Comparison of ENCODE assay signal across 11 cellular contexts in genomic region chr3:9147215-9147895, GRCh38.
DNase-seq lines count a peak whose midpoint lies in the region; ATAC-seq, FAIRE-seq and TF ChIP-seq lines count a peak whose summit lies in the region.
"Had no signal": no experiment of that assay in that cellular context is flagged by ENCODE, and none has a peak within 500 bp of the region (broad histone marks: within the 10 kb centered on the region; RNA-seq: fewer than 3 reads in every experiment).

No MANE protein-coding gene starts in this region.

- WGBS in esophagus muscularis mucosa = 47% methylated on average over 8 of the region's 8 CpGs

- no peak for TF ChIP-seq EP300 in esophagus muscularis mucosa (IDR thresholded peaks at IDR 0.05)

- H3K9me3 ChIP-seq in esophagus muscularis mucosa = peaks cover 0 to 9% (median 0%) of the 10 kb centered on the region in 4 donors

- H3K4me1 ChIP-seq in esophagus muscularis mucosa = peaks cover 0 to 13% (median 8%) of the 10 kb centered on the region in 4 donors

- no peaks in the 10 kb centered on the region for H3K27me3 ChIP-seq in esophagus muscularis mucosa

- DNase-seq in GM12892 (ENCODE audit: insufficient read length) = no peak
- DNase-seq in epithelial cell of esophagus (ENCODE audit: low read depth) = peak; percentile 48
- no peak for DNase-seq in esophagus muscularis mucosa (ENCODE audit: extremely low spot score)
- no peak for DNase-seq in retina
- no peak for DNase-seq in urothelium cell line (ENCODE audit: low spot score)
- no peak for DNase-seq in amniotic stem cell (lab: John Stamatoyannopoulos, UW)
- DNase-seq: activated naive CD8-positive, alpha-beta T cell treated with anti-CD3 and anti-CD28 coated beads, Interleukin-2, amount 50 U/mL, for 24 hours; stimulated activated naive CD8-positive, alpha-beta T cell treated with anti-CD3 and anti-CD28 coated beads, Interleukin-15, Interleukin-2, amounts not matched to agents 100 U/mL and 50 U/mL, for 24 hours had no signal

- ATAC-seq in GM21423 (IDR thresholded peaks at IDR 0.05; ENCODE audit: unreplicated experiment) (peak; percentile 83), HG03196 (IDR thresholded peaks at IDR 0.05; ENCODE audit: unreplicated experiment) (peak; percentile 70)
- ATAC-seq: activated naive CD8-positive, alpha-beta T cell treated with anti-CD3 and anti-CD28 coated beads, Interleukin-2, amount 50 U/mL, for 24 hours; stimulated activated naive CD8-positive, alpha-beta T cell treated with anti-CD3 and anti-CD28 coated beads, Interleukin-15, Interleukin-2, amounts not matched to agents 100 U/mL and 50 U/mL, for 24 hours had no signal

- H3K27ac ChIP-seq in esophagus muscularis mucosa (replicated peaks in 1 of 4) = no peak overlapping the region
- H3K27ac ChIP-seq: PC-9 had no signal

- FAIRE-seq in GM12892 (lab: Jason Lieb, UNC) (peak; percentile 96), urothelium cell line (lab: Jason Lieb, UNC) (no peak)

- TF ChIP-seq CTCF in epithelial cell of esophagus (IDR thresholded peaks at IDR 0.05; ENCODE audit: insufficient read depth, low read depth, low read length, missing control alignments) = no peak
- TF ChIP-seq CTCF in esophagus muscularis mucosa (IDR thresholded peaks at IDR 0.05) = no peak

- no peak overlapping the region for H3K4me3 ChIP-seq in epithelial cell of esophagus (ENCODE audit: low read length)
- H3K4me3 ChIP-seq in esophagus muscularis mucosa = no peak overlapping the region
- H3K4me3 ChIP-seq: PC-9 had no signal

- TF ChIP-seq POLR2A in GM12892 (IDR thresholded peaks at IDR 0.05; ENCODE audit: low read depth, low read length) (no peak), esophagus muscularis mucosa (IDR thresholded peaks at IDR 0.05; ENCODE audit: low read depth) (no peak)

- no peaks in the 10 kb centered on the region for H3K36me3 ChIP-seq in esophagus muscularis mucosa

- intact Hi-C loops in esophagus muscularis mucosa (cut with DNase I) = no loop called here
